In genomic region chr18:58402951-58403702, GRCh38 we compare ENCODE assay signal across 1 cellular context.
TF ChIP-seq lines count a peak whose summit lies in the region.

No MANE protein-coding gene starts in this region.

TF ChIP-seq in HepG2, 621 proteins besides CTCF, POLR2A, EP300 and RAD21 (continued from another document and continues in another):
- TF ChIP-seq, protein P1, sequence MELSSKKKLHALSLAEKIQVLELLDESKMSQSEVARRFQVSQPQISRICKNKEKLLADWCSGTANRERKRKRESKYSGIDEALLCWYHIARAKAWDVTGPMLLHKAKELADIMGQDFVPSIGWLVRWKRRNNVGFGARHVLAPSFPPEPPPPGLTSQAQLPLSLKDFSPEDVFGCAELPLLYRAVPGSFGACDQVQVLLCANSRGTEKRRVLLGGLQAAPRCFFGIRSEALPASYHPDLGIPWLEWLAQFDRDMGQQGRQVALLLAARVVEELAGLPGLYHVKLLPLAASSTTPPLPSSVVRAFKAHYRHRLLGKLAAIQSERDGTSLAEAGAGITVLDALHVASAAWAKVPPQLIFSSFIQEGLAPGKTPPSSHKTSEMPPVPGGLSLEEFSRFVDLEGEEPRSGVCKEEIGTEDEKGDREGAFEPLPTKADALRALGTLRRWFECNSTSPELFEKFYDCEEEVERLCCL (CRISPR knock-in tag; IDR thresholded peaks at IDR 0.05; ENCODE audit: borderline replicate concordance): no peak
- no peak for TF ChIP-seq ZNF562 (CRISPR knock-in tag; IDR thresholded peaks at IDR 0.05; ENCODE audit: borderline replicate concordance)
- TF ChIP-seq ZNF816 (CRISPR knock-in tag; IDR thresholded peaks at IDR 0.05; ENCODE audit: borderline replicate concordance): no peak
- peak; percentile 45; the same call in 1 of the 2 replicates for TF ChIP-seq NCOR1 (IDR thresholded peaks at IDR 0.05; ENCODE audit: borderline replicate concordance, low read length)
- TF ChIP-seq ZNF570 (CRISPR knock-in tag; IDR thresholded peaks at IDR 0.05; ENCODE audit: borderline replicate concordance): no peak
- TF ChIP-seq, protein P2, sequence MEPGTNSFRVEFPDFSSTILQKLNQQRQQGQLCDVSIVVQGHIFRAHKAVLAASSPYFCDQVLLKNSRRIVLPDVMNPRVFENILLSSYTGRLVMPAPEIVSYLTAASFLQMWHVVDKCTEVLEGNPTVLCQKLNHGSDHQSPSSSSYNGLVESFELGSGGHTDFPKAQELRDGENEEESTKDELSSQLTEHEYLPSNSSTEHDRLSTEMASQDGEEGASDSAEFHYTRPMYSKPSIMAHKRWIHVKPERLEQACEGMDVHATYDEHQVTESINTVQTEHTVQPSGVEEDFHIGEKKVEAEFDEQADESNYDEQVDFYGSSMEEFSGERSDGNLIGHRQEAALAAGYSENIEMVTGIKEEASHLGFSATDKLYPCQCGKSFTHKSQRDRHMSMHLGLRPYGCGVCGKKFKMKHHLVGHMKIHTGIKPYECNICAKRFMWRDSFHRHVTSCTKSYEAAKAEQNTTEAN (CRISPR knock-in tag; conservative IDR thresholded peaks at IDR 0.05): peak; percentile 45
- TF ChIP-seq TCF7 (IDR thresholded peaks at IDR 0.05; ENCODE audit: low read depth): peak; percentile 64
- TF ChIP-seq DPF2 (CRISPR knock-in tag; IDR thresholded peaks at IDR 0.05; ENCODE audit: borderline replicate concordance, low read depth): no peak
- 0 out of 2 replicates have a peak, but pooled peaks have one; percentile 62 for TF ChIP-seq ZNF619 (CRISPR knock-in tag; IDR thresholded peaks at IDR 0.05)
- TF ChIP-seq MAX (IDR thresholded peaks at IDR 0.05): no peak
- TF ChIP-seq NR2C2 (CRISPR knock-in tag; IDR thresholded peaks at IDR 0.05; ENCODE audit: borderline replicate concordance): peak; percentile 68
- peak; percentile 74; the same call in 1 of the 2 replicates for TF ChIP-seq REPIN1 (CRISPR knock-in tag; IDR thresholded peaks at IDR 0.05; ENCODE audit: borderline replicate concordance, low read depth)
- TF ChIP-seq ZNF609 (CRISPR knock-in tag; IDR thresholded peaks at IDR 0.05; ENCODE audit: borderline replicate concordance): peak; percentile 94
- TF ChIP-seq REL (CRISPR knock-in tag; conservative IDR thresholded peaks at IDR 0.05): no peak
- TF ChIP-seq NPAS2 (CRISPR knock-in tag; IDR thresholded peaks at IDR 0.05; ENCODE audit: borderline replicate concordance): no peak
- peak; percentile 99 for TF ChIP-seq RXRA (CRISPR knock-in tag; IDR thresholded peaks at IDR 0.05)
- TF ChIP-seq STAT5B (CRISPR knock-in tag; IDR thresholded peaks at IDR 0.05): no peak
- no peak for TF ChIP-seq ZNF282 (IDR thresholded peaks at IDR 0.05; ENCODE audit: partially characterized antibody)
- TF ChIP-seq ZMYM2 (CRISPR knock-in tag; IDR thresholded peaks at IDR 0.05): peak; percentile 88
- no peak for TF ChIP-seq TP53 (CRISPR knock-in tag; conservative IDR thresholded peaks at IDR 0.05)
- peak; percentile 82 for TF ChIP-seq HOMEZ (CRISPR knock-in tag; IDR thresholded peaks at IDR 0.05; ENCODE audit: low read depth)
- TF ChIP-seq ZFP62 (CRISPR knock-in tag; IDR thresholded peaks at IDR 0.05): no peak
- peak; percentile 88; the same call in 1 of the 2 replicates for TF ChIP-seq FOXJ3 (CRISPR knock-in tag; IDR thresholded peaks at IDR 0.05; ENCODE audit: borderline replicate concordance)
- peak; percentile 98 for TF ChIP-seq MED13 (CRISPR knock-in tag; IDR thresholded peaks at IDR 0.05)
- TF ChIP-seq ZNF430 (CRISPR knock-in tag; IDR thresholded peaks at IDR 0.05): peak; percentile 76
- peak; percentile 60; the same call in 1 of the 2 replicates for TF ChIP-seq NFATC3 (CRISPR knock-in tag; IDR thresholded peaks at IDR 0.05)
- TF ChIP-seq ZNF124 (CRISPR knock-in tag; IDR thresholded peaks at IDR 0.05): peak; percentile 59; the same call in 1 of the 2 replicates
- TF ChIP-seq NFE2L2 (IDR thresholded peaks at IDR 0.05; ENCODE audit: low read length): no peak
- TF ChIP-seq, protein P3, sequence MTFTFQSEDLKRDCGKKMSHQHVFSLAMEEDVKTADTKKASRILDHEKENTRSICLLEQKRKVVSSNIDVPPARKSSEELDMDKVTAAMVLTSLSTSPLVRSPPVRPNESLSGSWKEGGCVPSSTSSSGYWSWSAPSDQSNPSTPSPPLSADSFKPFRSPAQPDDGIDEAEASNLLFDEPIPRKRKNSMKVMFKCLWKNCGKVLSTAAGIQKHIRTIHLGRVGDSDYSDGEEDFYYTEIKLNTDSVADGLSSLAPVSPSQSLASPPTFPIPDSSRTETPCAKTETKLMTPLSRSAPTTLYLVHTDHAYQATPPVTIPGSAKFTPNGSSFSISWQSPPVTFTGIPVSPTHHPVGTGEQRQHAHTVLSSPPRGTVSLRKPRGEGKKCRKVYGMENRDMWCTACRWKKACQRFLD (CRISPR knock-in tag; IDR thresholded peaks at IDR 0.05; ENCODE audit: borderline replicate concordance): 0 out of 2 replicates have a peak, but pooled peaks have one; percentile 24
- no peak for TF ChIP-seq ZNF782 (CRISPR knock-in tag; IDR thresholded peaks at IDR 0.05; ENCODE audit: borderline replicate concordance)
- TF ChIP-seq, protein P4, sequence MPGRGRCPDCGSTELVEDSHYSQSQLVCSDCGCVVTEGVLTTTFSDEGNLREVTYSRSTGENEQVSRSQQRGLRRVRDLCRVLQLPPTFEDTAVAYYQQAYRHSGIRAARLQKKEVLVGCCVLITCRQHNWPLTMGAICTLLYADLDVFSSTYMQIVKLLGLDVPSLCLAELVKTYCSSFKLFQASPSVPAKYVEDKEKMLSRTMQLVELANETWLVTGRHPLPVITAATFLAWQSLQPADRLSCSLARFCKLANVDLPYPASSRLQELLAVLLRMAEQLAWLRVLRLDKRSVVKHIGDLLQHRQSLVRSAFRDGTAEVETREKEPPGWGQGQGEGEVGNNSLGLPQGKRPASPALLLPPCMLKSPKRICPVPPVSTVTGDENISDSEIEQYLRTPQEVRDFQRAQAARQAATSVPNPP (CRISPR knock-in tag; IDR thresholded peaks at IDR 0.05): peak; percentile 72; the same call in 1 of the 2 replicates
- TF ChIP-seq, protein P5, sequence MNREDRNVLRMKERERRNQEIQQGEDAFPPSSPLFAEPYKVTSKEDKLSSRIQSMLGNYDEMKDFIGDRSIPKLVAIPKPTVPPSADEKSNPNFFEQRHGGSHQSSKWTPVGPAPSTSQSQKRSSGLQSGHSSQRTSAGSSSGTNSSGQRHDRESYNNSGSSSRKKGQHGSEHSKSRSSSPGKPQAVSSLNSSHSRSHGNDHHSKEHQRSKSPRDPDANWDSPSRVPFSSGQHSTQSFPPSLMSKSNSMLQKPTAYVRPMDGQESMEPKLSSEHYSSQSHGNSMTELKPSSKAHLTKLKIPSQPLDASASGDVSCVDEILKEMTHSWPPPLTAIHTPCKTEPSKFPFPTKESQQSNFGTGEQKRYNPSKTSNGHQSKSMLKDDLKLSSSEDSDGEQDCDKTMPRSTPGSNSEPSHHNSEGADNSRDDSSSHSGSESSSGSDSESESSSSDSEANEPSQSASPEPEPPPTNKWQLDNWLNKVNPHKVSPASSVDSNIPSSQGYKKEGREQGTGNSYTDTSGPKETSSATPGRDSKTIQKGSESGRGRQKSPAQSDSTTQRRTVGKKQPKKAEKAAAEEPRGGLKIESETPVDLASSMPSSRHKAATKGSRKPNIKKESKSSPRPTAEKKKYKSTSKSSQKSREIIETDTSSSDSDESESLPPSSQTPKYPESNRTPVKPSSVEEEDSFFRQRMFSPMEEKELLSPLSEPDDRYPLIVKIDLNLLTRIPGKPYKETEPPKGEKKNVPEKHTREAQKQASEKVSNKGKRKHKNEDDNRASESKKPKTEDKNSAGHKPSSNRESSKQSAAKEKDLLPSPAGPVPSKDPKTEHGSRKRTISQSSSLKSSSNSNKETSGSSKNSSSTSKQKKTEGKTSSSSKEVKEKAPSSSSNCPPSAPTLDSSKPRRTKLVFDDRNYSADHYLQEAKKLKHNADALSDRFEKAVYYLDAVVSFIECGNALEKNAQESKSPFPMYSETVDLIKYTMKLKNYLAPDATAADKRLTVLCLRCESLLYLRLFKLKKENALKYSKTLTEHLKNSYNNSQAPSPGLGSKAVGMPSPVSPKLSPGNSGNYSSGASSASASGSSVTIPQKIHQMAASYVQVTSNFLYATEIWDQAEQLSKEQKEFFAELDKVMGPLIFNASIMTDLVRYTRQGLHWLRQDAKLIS (CRISPR knock-in tag; IDR thresholded peaks at IDR 0.05): peak; percentile 97; the same call in 1 of the 2 replicates
- TF ChIP-seq ONECUT2 (CRISPR knock-in tag; IDR thresholded peaks at IDR 0.05): peak; percentile 8; the same call in 1 of the 2 replicates
- no peak for TF ChIP-seq RARG (CRISPR knock-in tag; IDR thresholded peaks at IDR 0.05; ENCODE audit: low read depth)
- TF ChIP-seq GTF2F1 (IDR thresholded peaks at IDR 0.05; ENCODE audit: low read length): no peak
- peak; percentile 96 for TF ChIP-seq TBX2 (CRISPR knock-in tag; IDR thresholded peaks at IDR 0.05; ENCODE audit: borderline replicate concordance)
- peak; percentile 95 for TF ChIP-seq GATAD2A (CRISPR knock-in tag; IDR thresholded peaks at IDR 0.05)
- peak; percentile 86; the same call in 1 of the 2 replicates for TF ChIP-seq ZNF792 (CRISPR knock-in tag; IDR thresholded peaks at IDR 0.05)
- no peak for TF ChIP-seq PAX8 (CRISPR knock-in tag; IDR thresholded peaks at IDR 0.05; ENCODE audit: borderline replicate concordance)
- TF ChIP-seq ZMYM4 (CRISPR knock-in tag; IDR thresholded peaks at IDR 0.05): peak; percentile 88
- peak; percentile 85 for TF ChIP-seq ZC3H4 (CRISPR knock-in tag; IDR thresholded peaks at IDR 0.05; ENCODE audit: borderline replicate concordance)
- no peak for TF ChIP-seq ZNF180 (CRISPR knock-in tag; IDR thresholded peaks at IDR 0.05; ENCODE audit: borderline replicate concordance, low read depth)
- TF ChIP-seq, protein P6, sequence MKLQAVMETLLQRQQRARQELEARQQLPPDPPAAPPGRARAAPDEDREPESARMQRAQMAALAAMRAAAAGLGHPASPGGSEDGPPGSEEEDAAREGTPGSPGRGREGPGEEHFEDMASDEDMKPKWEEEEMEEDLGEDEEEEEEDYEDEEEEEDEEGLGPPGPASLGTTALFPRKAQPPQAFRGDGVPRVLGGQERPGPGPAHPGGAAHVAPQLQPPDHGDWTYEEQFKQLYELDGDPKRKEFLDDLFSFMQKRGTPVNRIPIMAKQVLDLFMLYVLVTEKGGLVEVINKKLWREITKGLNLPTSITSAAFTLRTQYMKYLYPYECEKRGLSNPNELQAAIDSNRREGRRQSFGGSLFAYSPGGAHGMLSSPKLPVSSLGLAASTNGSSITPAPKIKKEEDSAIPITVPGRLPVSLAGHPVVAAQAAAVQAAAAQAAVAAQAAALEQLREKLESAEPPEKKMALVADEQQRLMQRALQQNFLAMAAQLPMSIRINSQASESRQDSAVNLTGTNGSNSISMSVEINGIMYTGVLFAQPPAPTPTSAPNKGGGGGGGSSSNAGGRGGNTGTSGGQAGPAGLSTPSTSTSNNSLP (IDR thresholded peaks at IDR 0.05; ENCODE audit: low read depth, low read length): no peak
- TF ChIP-seq NFYC (CRISPR knock-in tag; IDR thresholded peaks at IDR 0.05): peak; percentile 48; the same call in 1 of the 2 replicates
- no peak for TF ChIP-seq TAF15 (IDR thresholded peaks at IDR 0.05; ENCODE audit: low read depth, low read length, poor library complexity, severe bottlenecking)
- peak; percentile 100 for TF ChIP-seq MED8 (CRISPR knock-in tag; IDR thresholded peaks at IDR 0.05; ENCODE audit: insufficient replicate concordance)
- no peak for TF ChIP-seq JDP2 (CRISPR knock-in tag; IDR thresholded peaks at IDR 0.05; ENCODE audit: borderline replicate concordance)
- TF ChIP-seq ZNF563 (CRISPR knock-in tag; IDR thresholded peaks at IDR 0.05): peak; percentile 95
- TF ChIP-seq ZSCAN9 (CRISPR knock-in tag; IDR thresholded peaks at IDR 0.05; ENCODE audit: borderline replicate concordance): peak; percentile 79; the same call in 1 of the 2 replicates
- TF ChIP-seq RBM39 (IDR thresholded peaks at IDR 0.05; ENCODE audit: low read depth, low read length, poor library complexity, severe bottlenecking): no peak
- peak; percentile 79 for TF ChIP-seq KAT8 (CRISPR knock-in tag; IDR thresholded peaks at IDR 0.05)
- TF ChIP-seq ZNF607 (CRISPR knock-in tag; IDR thresholded peaks at IDR 0.05; ENCODE audit: borderline replicate concordance): peak; percentile 83; the same call in 1 of the 2 replicates
- TF ChIP-seq ELF3 (CRISPR knock-in tag; IDR thresholded peaks at IDR 0.05): peak; percentile 97
